In genomic region chr2:199911052-199911876, GRCh38 we compare ENCODE assay signal across 1 cellular context.
TF ChIP-seq lines count a peak whose summit lies in the region.

A gene with protein sequence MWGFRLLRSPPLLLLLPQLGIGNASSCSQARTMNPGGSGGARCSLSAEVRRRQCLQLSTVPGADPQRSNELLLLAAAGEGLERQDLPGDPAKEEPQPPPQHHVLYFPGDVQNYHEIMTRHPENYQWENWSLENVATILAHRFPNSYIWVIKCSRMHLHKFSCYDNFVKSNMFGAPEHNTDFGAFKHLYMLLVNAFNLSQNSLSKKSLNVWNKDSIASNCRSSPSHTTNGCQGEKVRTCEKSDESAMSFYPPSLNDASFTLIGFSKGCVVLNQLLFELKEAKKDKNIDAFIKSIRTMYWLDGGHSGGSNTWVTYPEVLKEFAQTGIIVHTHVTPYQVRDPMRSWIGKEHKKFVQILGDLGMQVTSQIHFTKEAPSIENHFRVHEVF (plus strand): TSS chr2:199911293. CDS start chr2:199911439, 146 bp downstream.

TF ChIP-seq in GM23338, 12 proteins besides CTCF, POLR2A, EP300 and RAD21 (continued from another document):
- TF ChIP-seq ZNF462 (CRISPR knock-in tag; IDR thresholded peaks at IDR 0.05) (no peak), ZNF331 (CRISPR knock-in tag; IDR thresholded peaks at IDR 0.05; ENCODE audit: low read depth) (no peak), JUNB (IDR thresholded peaks at IDR 0.05; ENCODE audit: unreplicated experiment) (no peak), STAT1 (IDR thresholded peaks at IDR 0.05; ENCODE audit: unreplicated experiment) (no peak), CREB1 (CRISPR knock-in tag; IDR thresholded peaks at IDR 0.05; ENCODE audit: low read depth) (peak; percentile 96), EZH2 (IDR thresholded peaks at IDR 0.05; ENCODE audit: low read depth, unreplicated experiment) (no peak), EZH2phosphoT487 (IDR thresholded peaks at IDR 0.05; ENCODE audit: unreplicated experiment) (no peak)
- TF ChIP-seq, protein P1, sequence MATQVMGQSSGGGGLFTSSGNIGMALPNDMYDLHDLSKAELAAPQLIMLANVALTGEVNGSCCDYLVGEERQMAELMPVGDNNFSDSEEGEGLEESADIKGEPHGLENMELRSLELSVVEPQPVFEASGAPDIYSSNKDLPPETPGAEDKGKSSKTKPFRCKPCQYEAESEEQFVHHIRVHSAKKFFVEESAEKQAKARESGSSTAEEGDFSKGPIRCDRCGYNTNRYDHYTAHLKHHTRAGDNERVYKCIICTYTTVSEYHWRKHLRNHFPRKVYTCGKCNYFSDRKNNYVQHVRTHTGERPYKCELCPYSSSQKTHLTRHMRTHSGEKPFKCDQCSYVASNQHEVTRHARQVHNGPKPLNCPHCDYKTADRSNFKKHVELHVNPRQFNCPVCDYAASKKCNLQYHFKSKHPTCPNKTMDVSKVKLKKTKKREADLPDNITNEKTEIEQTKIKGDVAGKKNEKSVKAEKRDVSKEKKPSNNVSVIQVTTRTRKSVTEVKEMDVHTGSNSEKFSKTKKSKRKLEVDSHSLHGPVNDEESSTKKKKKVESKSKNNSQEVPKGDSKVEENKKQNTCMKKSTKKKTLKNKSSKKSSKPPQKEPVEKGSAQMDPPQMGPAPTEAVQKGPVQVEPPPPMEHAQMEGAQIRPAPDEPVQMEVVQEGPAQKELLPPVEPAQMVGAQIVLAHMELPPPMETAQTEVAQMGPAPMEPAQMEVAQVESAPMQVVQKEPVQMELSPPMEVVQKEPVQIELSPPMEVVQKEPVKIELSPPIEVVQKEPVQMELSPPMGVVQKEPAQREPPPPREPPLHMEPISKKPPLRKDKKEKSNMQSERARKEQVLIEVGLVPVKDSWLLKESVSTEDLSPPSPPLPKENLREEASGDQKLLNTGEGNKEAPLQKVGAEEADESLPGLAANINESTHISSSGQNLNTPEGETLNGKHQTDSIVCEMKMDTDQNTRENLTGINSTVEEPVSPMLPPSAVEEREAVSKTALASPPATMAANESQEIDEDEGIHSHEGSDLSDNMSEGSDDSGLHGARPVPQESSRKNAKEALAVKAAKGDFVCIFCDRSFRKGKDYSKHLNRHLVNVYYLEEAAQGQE (IDR thresholded peaks at IDR 0.05; ENCODE audit: unreplicated experiment), result no peak
- TF ChIP-seq, protein P2, sequence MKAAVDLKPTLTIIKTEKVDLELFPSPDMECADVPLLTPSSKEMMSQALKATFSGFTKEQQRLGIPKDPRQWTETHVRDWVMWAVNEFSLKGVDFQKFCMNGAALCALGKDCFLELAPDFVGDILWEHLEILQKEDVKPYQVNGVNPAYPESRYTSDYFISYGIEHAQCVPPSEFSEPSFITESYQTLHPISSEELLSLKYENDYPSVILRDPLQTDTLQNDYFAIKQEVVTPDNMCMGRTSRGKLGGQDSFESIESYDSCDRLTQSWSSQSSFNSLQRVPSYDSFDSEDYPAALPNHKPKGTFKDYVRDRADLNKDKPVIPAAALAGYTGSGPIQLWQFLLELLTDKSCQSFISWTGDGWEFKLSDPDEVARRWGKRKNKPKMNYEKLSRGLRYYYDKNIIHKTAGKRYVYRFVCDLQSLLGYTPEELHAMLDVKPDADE (IDR thresholded peaks at IDR 0.05), result no peak
